In the genomic region with DNA sequence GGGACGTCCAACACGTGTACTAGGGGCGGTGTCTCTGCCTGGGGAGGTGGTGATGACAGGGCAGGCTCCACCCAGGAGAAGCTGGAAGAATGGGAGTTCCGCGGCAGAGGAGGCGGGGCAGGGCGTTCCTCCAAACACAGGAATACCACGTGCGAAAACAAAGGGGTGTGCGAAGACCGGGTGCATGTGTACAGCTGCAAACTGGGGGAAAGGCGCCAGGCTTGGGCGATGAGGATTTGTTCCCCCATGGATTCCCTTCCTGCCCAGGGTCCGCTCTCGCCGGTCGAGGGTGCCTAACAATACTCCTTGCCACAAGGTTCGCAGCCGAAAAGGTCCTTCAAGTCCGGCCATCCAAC, we compare ENCODE assay signal across 8 cellular contexts. TPM values are rescaled to one million over a fixed set of nuclear protein-coding genes. Genes with fewer than 3 reads are reported as not detected.
A peak's percentile ranks its signal among the peaks of the same experiment; 100 is the strongest.
DNase-seq lines count a peak whose midpoint lies in the region; ATAC-seq and TF ChIP-seq lines count a peak whose summit lies in the region.

No MANE protein-coding gene starts in this region.

- DNase-seq in Ammon's horn (ENCODE audit: low spot score) (peak; percentile 75), HuH-7.5 (ENCODE audit: low spot score) (peak; percentile 87), OCI-M2 (lab: John Stamatoyannopoulos, UW; ENCODE audit: unreplicated experiment) (peak; percentile 40), fibroblast of villous mesenchyme (ENCODE audit: low read depth) (peak; percentile 80), neural crest cell (ENCODE audit: low read depth, low spot score) (peak; percentile 56), suprapubic skin (ENCODE audit: low spot score in 2 of 2) (peak; percentile 92 to 95)

- ATAC-seq in GM19463 (IDR thresholded peaks at IDR 0.05; ENCODE audit: unreplicated experiment): peak; percentile 2
- ATAC-seq in activated T-helper 17 cell treated with anti-CD3 and anti-CD28 coated beads, Interleukin-2, amount 50 U/mL, for 72 hours (replicated peaks): peak; percentile 13

- TF ChIP-seq CTCF in fibroblast of villous mesenchyme (IDR thresholded peaks at IDR 0.05; ENCODE audit: insufficient read depth, low read depth, low read length): no peak
- TF ChIP-seq CTCF in neural crest cell (conservative IDR thresholded peaks at IDR 0.05): no peak
- TF ChIP-seq CTCF in suprapubic skin (IDR thresholded peaks at IDR 0.05): no peak

- peaks cover 33% of the 10 kb centered on the region for H3K4me1 Mint-ChIP-seq in activated T-helper 17 cell treated with anti-CD3 and anti-CD28 coated beads, Interleukin-2, amount 50 U/mL, for 72 hours
- H3K4me1 Mint-ChIP-seq in neural crest cell: peaks cover 51% of the 10 kb centered on the region

- peaks cover 25% of the 10 kb centered on the region for H3K36me3 Mint-ChIP-seq in activated T-helper 17 cell treated with anti-CD3 and anti-CD28 coated beads, Interleukin-2, amount 50 U/mL, for 72 hours (ENCODE audit: low read depth)
- H3K36me3 Mint-ChIP-seq in neural crest cell (ENCODE audit: low read depth): peaks cover 6% of the 10 kb centered on the region

- peak overlapping the region; percentile 87 for H3K4me3 Mint-ChIP-seq in activated T-helper 17 cell treated with anti-CD3 and anti-CD28 coated beads, Interleukin-2, amount 50 U/mL, for 72 hours
- H3K4me3 Mint-ChIP-seq in neural crest cell: peak overlapping the region; percentile 93

- peaks cover 5% of the 10 kb centered on the region for H3K36me3 ChIP-seq in suprapubic skin

- H3K4me3 ChIP-seq in fibroblast of villous mesenchyme (ENCODE audit: low read depth, low read length): peak overlapping the region; percentile 98
- peak overlapping the region; percentile 96 for H3K4me3 ChIP-seq in suprapubic skin

- H3K27me3 ChIP-seq in suprapubic skin: no peaks in the 10 kb centered on the region

- no peaks in the 10 kb centered on the region for H3K27me3 Mint-ChIP-seq in activated T-helper 17 cell treated with anti-CD3 and anti-CD28 coated beads, Interleukin-2, amount 50 U/mL, for 72 hours
- H3K27me3 Mint-ChIP-seq in neural crest cell (ENCODE audit: low read depth): peaks cover 7% of the 10 kb centered on the region

- TF ChIP-seq POLR2A in suprapubic skin (IDR thresholded peaks at IDR 0.05): no peak

- H3K9me3 Mint-ChIP-seq in activated T-helper 17 cell treated with anti-CD3 and anti-CD28 coated beads, Interleukin-2, amount 50 U/mL, for 72 hours: no peaks in the 10 kb centered on the region
- H3K9me3 Mint-ChIP-seq in neural crest cell: no peaks in the 10 kb centered on the region

- H3K4me1 ChIP-seq in suprapubic skin: peaks cover 19% of the 10 kb centered on the region

- WGBS in suprapubic skin: 0% methylated on average over 20 of the region's 20 CpGs

- peak overlapping the region; percentile 18 for H3K27ac Mint-ChIP-seq in activated T-helper 17 cell treated with anti-CD3 and anti-CD28 coated beads, Interleukin-2, amount 50 U/mL, for 72 hours
- H3K27ac Mint-ChIP-seq in neural crest cell (ENCODE audit: unreplicated experiment): peak overlapping the region; percentile 93

- H3K9me3 ChIP-seq in suprapubic skin: no peaks in the 10 kb centered on the region

- peak overlapping the region; percentile 63 for H3K27ac ChIP-seq in suprapubic skin

- no peak for TF ChIP-seq EP300 in suprapubic skin (IDR thresholded peaks at IDR 0.05)

RNA-seq across cellular contexts. Expression of gene ZSCAN2, which starts 0.5 kb away (rescaled TPM):
- total RNA-seq in activated T-helper 17 cell treated with anti-CD3 and anti-CD28 coated beads, Interleukin-2, amount 50 U/mL, for 72 hours: 10 to 100 TPM in 1 of 2 donors, 1 to 10 TPM in 1; 9.0 to 14.1 TPM
- total RNA-seq in fibroblast of villous mesenchyme (5.6 and 7.1 TPM in 2 replicates), neural crest cell (21.1 and 21.7 TPM in 2 replicates), suprapubic skin (1 to 10 TPM; 2.5 to 8.6 (median 5.3) TPM)

RNA-seq across cellular contexts. Expression of gene WDR73, which starts 53.8 kb away (rescaled TPM):
- 10 to 100 TPM; 14.8 to 22.5 TPM for total RNA-seq in activated T-helper 17 cell treated with anti-CD3 and anti-CD28 coated beads, Interleukin-2, amount 50 U/mL, for 72 hours
- 37.0 and 47.5 TPM in 2 replicates for total RNA-seq in fibroblast of villous mesenchyme
- total RNA-seq in neural crest cell: 47.1 and 53.2 TPM in 2 replicates
- total RNA-seq in suprapubic skin: 10 to 100 TPM; 16.0 to 39.9 (median 27.2) TPM

RNA-seq across cellular contexts. Expression of gene NMB, which starts 57.7 kb away (rescaled TPM):
- 1 to 10 TPM; 7.8 TPM for total RNA-seq in activated T-helper 17 cell treated with anti-CD3 and anti-CD28 coated beads, Interleukin-2, amount 50 U/mL, for 72 hours
- 1.7 and 1.9 TPM in 2 replicates for total RNA-seq in fibroblast of villous mesenchyme
- 4.0 and 4.9 TPM in 2 replicates for total RNA-seq in neural crest cell
- 1 to 10 TPM; 2.2 to 6.7 (median 3.5) TPM for total RNA-seq in suprapubic skin

Comparison
In these comparisons a context has a peak if more than half of its experiments do, and no peak if none do; other contexts are left out.
1. Peak in every context shown above with its lines: DNase-seq, ATAC-seq, H3K4me3 ChIP-seq and H3K27ac ChIP-seq.
2. DNase-seq: peak in every context shown above with its lines; median percentile 94 in suprapubic skin; 87 in HuH-7.5; 80 in fibroblast of villous mesenchyme; 75 in Ammon's horn; 56 in neural crest cell; 40 in OCI-M2.